Comparison of ENCODE assay signal across 8 cellular contexts in genomic region chr17:41548844-41549595, GRCh38. TPM values are rescaled to one million over a fixed set of nuclear protein-coding genes. Genes with fewer than 3 reads are reported as not detected.
DNase-seq lines count a peak whose midpoint lies in the region; ATAC-seq and TF ChIP-seq lines count a peak whose summit lies in the region.

No MANE protein-coding gene starts in this region.

- peak in 1 of 4 donors; percentile 21 for TF ChIP-seq POLR2A in esophagus squamous epithelium (IDR thresholded peaks at IDR 0.05)

- peak; percentile 38 for TF ChIP-seq CTCF in GM12801 (IDR thresholded peaks at IDR 0.05; ENCODE audit: extremely low read depth, insufficient read length)
- TF ChIP-seq CTCF in esophagus squamous epithelium (IDR thresholded peaks at IDR 0.05): peak; percentile 79 to 93 (median 86)

- 1 to 4% methylated on average over 7 to 12 of the region's 25 CpGs for WGBS in esophagus squamous epithelium, 2 donors

- H3K36me3 ChIP-seq in esophagus squamous epithelium (no peaks in the 10 kb centered on the region), muscle layer of duodenum (ENCODE audit: control insufficient read depth in 1 of 2, insufficient read depth in 2 of 2, low read length in 2 of 2) (no peaks in the 10 kb centered on the region)

- intact Hi-C loops in esophagus squamous epithelium (cut with DNase I): loop anchor here (5.0 to 10.0 kb wide), 2 partner anchors 113 to 644 kb away; no protein-coding TSS in a partner anchor

- H3K4me3 ChIP-seq in esophagus squamous epithelium (peak overlapping the region; percentile 5 to 60 (median 37)), muscle layer of duodenum (ENCODE audit: low read depth in 1 of 2, low read length in 2 of 2) (peak overlapping the region; percentile 33 to 53)

- H3K27me3 ChIP-seq in esophagus squamous epithelium: no peaks in the 10 kb centered on the region
- H3K27me3 ChIP-seq in muscle layer of duodenum (ENCODE audit: low read depth, low read length): no peaks in the 10 kb centered on the region

- ATAC-seq in GM18520 (IDR thresholded peaks at IDR 0.05; ENCODE audit: unreplicated experiment): no peak

- DNase-seq in HuH-7.5 (ENCODE audit: low spot score): peak; percentile 83
- peak; percentile 86 to 88 for DNase-seq in activated T-cell treated with anti-CD3 and anti-CD28 coated beads, Interleukin-2, amount 50 U/mL, for 48 hours
- DNase-seq in esophagus squamous epithelium (lab: John Stamatoyannopoulos, UW): no peak
- peak; percentile 59 to 74 for DNase-seq in stimulated activated CD8-positive, alpha-beta memory T cell treated with anti-CD3 and anti-CD28 coated beads, Interleukin-4, amount 100 ng/mL, for 4 hours (ENCODE audit: low read depth in 2 of 2, low spot score in 1 of 2)

- H3K4me1 ChIP-seq in esophagus squamous epithelium: peaks cover 22 to 47% (median 31%) of the 10 kb centered on the region in 3 donors
- H3K4me1 ChIP-seq in muscle layer of duodenum (ENCODE audit: control insufficient read depth in 1 of 2, insufficient read depth in 2 of 2, low read length in 2 of 2): peaks cover 9 to 16% of the 10 kb centered on the region in 2 donors

- H3K27ac ChIP-seq in esophagus squamous epithelium (peak overlapping the region; percentile 86 to 93 (median 88)), muscle layer of duodenum (ENCODE audit: low read length) (peak overlapping the region; percentile 84)

- H3K9me3 ChIP-seq in esophagus squamous epithelium: no peaks in the 10 kb centered on the region
- no peaks in the 10 kb centered on the region for H3K9me3 ChIP-seq in muscle layer of duodenum (ENCODE audit: control insufficient read depth in 1 of 2, low read length in 2 of 2)

TF ChIP-seq in PFSK-1, 5 proteins besides CTCF, POLR2A, EP300 and RAD21:
- TF ChIP-seq FOXP2 (optimal IDR thresholded peaks at IDR 0.05; ENCODE audit: borderline replicate concordance, extremely low read depth, extremely low read length, insufficient read depth) (peak; percentile 26), SIN3A (IDR thresholded peaks at IDR 0.05; ENCODE audit: borderline replicate concordance, insufficient read depth, low read length) (no peak), POLR2AphosphoS5 (IDR thresholded peaks at IDR 0.05; ENCODE audit: low read depth, low read length) (no peak), TAF1 (IDR thresholded peaks at IDR 0.05; ENCODE audit: borderline replicate concordance, insufficient read depth, low read length) (no peak)

RNA-seq across cellular contexts. Expression of gene KRT19, which starts 20.9 kb away (rescaled TPM):
- polyA plus RNA-seq in PFSK-1 (2012; ENCODE audit: insufficient read length, low read depth): not detected
- 1,000 to 10,000 TPM in 2 of 4 donors, 100 to 1,000 TPM in 2; 589 to 1,442 (median 1,001) TPM for total RNA-seq in esophagus squamous epithelium

RNA-seq across cellular contexts. Expression of gene KRT9, which starts 22.8 kb away (rescaled TPM):
- polyA plus RNA-seq in PFSK-1 (2012; ENCODE audit: insufficient read length, low read depth): not detected
- total RNA-seq in esophagus squamous epithelium: under 1 TPM in 2 of 4 donors, not detected in 2; 0.19 to 0.61 TPM

RNA-seq across cellular contexts. Expression of gene KRT15, which starts 30.3 kb away (rescaled TPM):
- not detected for polyA plus RNA-seq in PFSK-1 (2012; ENCODE audit: insufficient read length, low read depth)
- total RNA-seq in esophagus squamous epithelium: 1,000 to 10,000 TPM in 3 of 4 donors, 100 to 1,000 TPM in 1; 743 to 2,833 (median 2,484) TPM

RNA-seq across cellular contexts. Expression of gene KRT14, which starts 37.7 kb away (rescaled TPM):
- polyA plus RNA-seq in PFSK-1 (2012; ENCODE audit: insufficient read length, low read depth): not detected
- 1,000 to 10,000 TPM in 2 of 4 donors, 100 to 1,000 TPM in 2; 115 to 7,717 (median 1,579) TPM for total RNA-seq in esophagus squamous epithelium

RNA-seq across cellular contexts. Expression of gene KRT13, which starts 43.6 kb away (rescaled TPM):
- not detected for polyA plus RNA-seq in PFSK-1 (2012; ENCODE audit: insufficient read length, low read depth)
- total RNA-seq in esophagus squamous epithelium: over 10,000 TPM; 27,182 to 79,363 (median 33,601) TPM
